ENCODE assay signal across 8 cellular contexts in genomic region chr2:166516712-166517303, GRCh38. TPM values are rescaled to one million over a fixed set of nuclear protein-coding genes. Genes with fewer than 3 reads are reported as not detected.
DNase-seq lines count a peak whose midpoint lies in the region; ATAC-seq and TF ChIP-seq lines count a peak whose summit lies in the region.

No MANE protein-coding gene starts in this region.

- H3K4me3 ChIP-seq in HCT116 (replicated peaks in 1 of 2; ENCODE audit: low read depth in 1 of 2, low read length in 2 of 2) (no peak overlapping the region), tibial artery (no peak overlapping the region)

- no peak overlapping the region for H2AFZ ChIP-seq in HCT116 (ENCODE audit: low read depth, low read length, poor library complexity, severe bottlenecking)

- POLR2A ChIA-PET in HCT116 (lab: Charles Lee), result no interaction called here

- no peaks in the 10 kb centered on the region for H3K79me2 ChIP-seq in HCT116 (ENCODE audit: insufficient read depth, low read length)

- H3K27ac ChIP-seq in C4-2B, result no peak overlapping the region
- no peak overlapping the region for H3K27ac ChIP-seq in HCT116 (ENCODE audit: low read depth, low read length)
- no peak overlapping the region for H3K27ac ChIP-seq in foreskin keratinocyte
- no peak overlapping the region for H3K27ac ChIP-seq in tibial artery

- H3K4me1 ChIP-seq in HCT116 (ENCODE audit: control insufficient read depth in 1 of 2, insufficient read depth in 2 of 2, low read length in 2 of 2) (no peaks in the 10 kb centered on the region), foreskin keratinocyte (peaks cover 6% of the 10 kb centered on the region), tibial artery (peaks cover 0 to 15% (median 0%) of the 10 kb centered on the region in 4 donors)

- no peaks in the 10 kb centered on the region for H3K9me2 ChIP-seq in HCT116 (ENCODE audit: insufficient read depth)

- TF ChIP-seq CTCF in C4-2B (conservative IDR thresholded peaks at IDR 0.05), result peak; percentile 61
- TF ChIP-seq CTCF in HCT116 (IDR thresholded peaks at IDR 0.05 in 2 of 3, conservative IDR thresholded peaks at IDR 0.05 in 1 of 3; ENCODE audit: borderline replicate concordance in 1 of 3, insufficient read depth in 1 of 3, low read depth in 2 of 3, low read length in 2 of 3), result peak; percentile 19 to 54 (median 52); a peak in 5 of 6 replicates
- TF ChIP-seq CTCF in foreskin keratinocyte (conservative IDR thresholded peaks at IDR 0.05), result peak; percentile 66
- peak; percentile 18 to 39 for TF ChIP-seq CTCF in tibial artery (IDR thresholded peaks at IDR 0.05)

- no peak overlapping the region for H3K4me2 ChIP-seq in HCT116 (ENCODE audit: low read length)

- no peak for TF ChIP-seq POLR2A in HCT116 (IDR thresholded peaks at IDR 0.05; ENCODE audit: borderline replicate concordance, extremely low read depth, insufficient read depth, insufficient read length)

- H3K9ac ChIP-seq in HCT116 (ENCODE audit: low read length), result no peak overlapping the region

- ATAC-seq in HCT116, result peak; percentile 63; the same call in 1 of the 2 replicates
- peak; percentile 58 for ATAC-seq in foreskin keratinocyte

- H3K9me3 ChIP-seq in HCT116 (ENCODE audit: control insufficient read depth in 1 of 2, insufficient read depth in 1 of 2, low read depth in 1 of 2, low read length in 2 of 2), result no peaks in the 10 kb centered on the region
- no peaks in the 10 kb centered on the region for H3K9me3 ChIP-seq in tibial artery

- TF ChIP-seq RAD21 in HCT116 (IDR thresholded peaks at IDR 0.05; ENCODE audit: low read depth), result peak; percentile 46

- CTCF ChIA-PET in HCT116 (lab: Charles Lee), result interaction anchor here (0.6 to 1.5 kb wide), 6 partner anchors 11 to 364 kb away, joined by 3 to 8 read pairs (median 4); no protein-coding TSS in a partner anchor

- H4K20me1 ChIP-seq in HCT116 (ENCODE audit: insufficient read depth), result no peaks in the 10 kb centered on the region

- H3K27me3 ChIP-seq in HCT116 (ENCODE audit: insufficient read depth, low read length), result peaks cover 8% of the 10 kb centered on the region; the same call in 1 of the 2 replicates
- H3K27me3 ChIP-seq in foreskin keratinocyte, result no peaks in the 10 kb centered on the region
- H3K27me3 ChIP-seq in tibial artery, result peaks cover 0 to 2% of the 10 kb centered on the region in 2 donors

- no peaks in the 10 kb centered on the region for H3K36me3 ChIP-seq in HCT116 (ENCODE audit: control insufficient read depth in 1 of 2, insufficient read depth in 2 of 2, low read length in 2 of 2)
- no peaks in the 10 kb centered on the region for H3K36me3 ChIP-seq in tibial artery

- no peak for DNase-seq in HCT116 (ENCODE audit: low read depth, low spot score)
- DNase-seq in RPMI8226, result peak; percentile 8
- DNase-seq in foreskin keratinocyte, result no peak
- no peak for DNase-seq in tibial artery
- DNase-seq in cerebellum (ENCODE audit: low spot score), result no peak
- DNase-seq in stimulated activated CD4-positive, alpha-beta T cell treated with anti-CD3 and anti-CD28 coated beads, Interleukin-1b, Interleukin-23, amount 100 ng/mL, for 48 hours, result no peak
- DNase-seq in C1 segment of cervical spinal cord (lab: John Stamatoyannopoulos, UW), result no peak

- intact Hi-C loops in HCT116 (cut with micrococcal nuclease), result loop anchor here (5.0 kb wide), 1 partner anchor 155 kb away; no protein-coding TSS in a partner anchor
- intact Hi-C loops in tibial artery (cut with DNase I; ENCODE audit: low total_unique reads), result no loop called here

- BruUV-seq in HCT116 (replicated peaks; lab: Mats Ljungman, UMichigan), result no TSS peak

- RAD21 ChIA-PET in HCT116 (lab: Charles Lee; ENCODE audit: low non-redundant PET in 1 of 2, low total read pairs in 2 of 2, uncharacterized antibody in 2 of 2, unreplicated experiment in 2 of 2), result no interaction called here

TF ChIP-seq in HCT116, 20 proteins besides CTCF, POLR2A, EP300 and RAD21:
- TF ChIP-seq MAX (IDR thresholded peaks at IDR 0.05) (no peak), ZBTB33 (IDR thresholded peaks at IDR 0.05; ENCODE audit: extremely low read depth, insufficient replicate concordance, low read length) (no peak)
TF ChIP-seq in HCT116: peak in this region for 0.

RNA-seq across cellular contexts. Expression of gene SCN7A, which starts 22.8 kb away (rescaled TPM):
- total RNA-seq in HCT116 (2021; ENCODE audit: unreplicated experiment) (0.07 TPM), foreskin keratinocyte (0.07 TPM in 1 of 2 replicates, not detected in the other), cerebellum (4.9 TPM)
- polyA plus RNA-seq in HCT116 (2012), result not detected in 2 replicates
- 0.01 and 0.02 TPM in 2 replicates for polyA plus RNA-seq in foreskin keratinocyte
